In genomic region chr6:149746147-149746946, GRCh38 we compare ENCODE assay signal across 8 cellular contexts. TPM values are rescaled to one million over a fixed set of nuclear protein-coding genes. Genes with fewer than 3 reads are reported as not detected.
A peak's percentile ranks its signal among the peaks of the same experiment; 100 is the strongest.
DNase-seq lines count a peak whose midpoint lies in the region; TF ChIP-seq lines count a peak whose summit lies in the region.

TSS of gene NUP43 (minus strand) at chr6:149746529. CDS start at chr6:149746495, 34 bp downstream.

- CTCF ChIA-PET in HEK293 (lab: Yijun Ruan, JAX) = interaction anchor here (0.6 to 2.0 kb wide), 10 partner anchors 10 to 284 kb away, joined by 3 to 12 read pairs (median 4); partner anchors contain the start of genes LATS1 and PPIL4

- peaks cover 28 to 30% of the 10 kb centered on the region in 2 experiments for H3K36me3 ChIP-seq in HEK293 (ENCODE audit: control insufficient read depth in 2 of 2, insufficient read depth in 1 of 2, low read length in 2 of 2)
- H3K36me3 ChIP-seq in SK-N-MC (ENCODE audit: insufficient read depth, low read length) = peaks cover 23% of the 10 kb centered on the region
- H3K36me3 ChIP-seq in thymus (ENCODE audit: control insufficient read depth, insufficient read depth) = peaks cover 9% of the 10 kb centered on the region

- peak within 1 kb of the TSS; percentile 98 for H3K4me3 Mint-ChIP-seq in osteocyte (ENCODE audit: unreplicated experiment)

- H3K9ac ChIP-seq in SK-N-MC (ENCODE audit: insufficient read length) = peak within 1 kb of the TSS; percentile 92

- POLR2A ChIA-PET in HEK293 (lab: Yijun Ruan, JAX) = interaction anchor here (0.6 to 5.7 kb wide), 4 partner anchors 11 to 101 kb away, joined by 4 to 35 read pairs (median 5); partner anchors contain the start of gene LATS1

- H3K9me3 Mint-ChIP-seq in osteocyte (ENCODE audit: unreplicated experiment) = no peaks in the 10 kb centered on the region

- H3K27me3 ChIP-seq in thymus (ENCODE audit: control insufficient read depth, insufficient read depth) = no peaks in the 10 kb centered on the region

- peak within 1 kb of the TSS; percentile 86 for H3K27ac ChIP-seq in HEK293 (ENCODE audit: extremely low read depth, low read depth, low read length)
- H3K27ac ChIP-seq in SK-N-MC = peak within 1 kb of the TSS; percentile 54; the same call in 1 of the 2 replicates
- peak within 1 kb of the TSS; percentile 85 for H3K27ac ChIP-seq in thymus (ENCODE audit: low read depth)

- H3K4me3 ChIP-seq in HEK293 (ENCODE audit: low read depth, low read length) (peak within 1 kb of the TSS; percentile 78), SK-N-MC (peak within 1 kb of the TSS; percentile 91), thymus (ENCODE audit: low read length) (peak within 1 kb of the TSS; percentile 51)

- peaks cover 30% of the 10 kb centered on the region for H3K4me1 Mint-ChIP-seq in osteocyte (ENCODE audit: unreplicated experiment)

- H3K36me3 Mint-ChIP-seq in osteocyte (ENCODE audit: unreplicated experiment) = peaks cover 8% of the 10 kb centered on the region

- peak; percentile 85 for DNase-seq in GM04504 (ENCODE audit: low read depth)
- peak; percentile 91 for DNase-seq in MV-4-11 (lab: John Stamatoyannopoulos, UW)
- DNase-seq in SK-N-MC (ENCODE audit: low read depth, low spot score) = peak; percentile 90
- DNase-seq in activated naive CD4-positive, alpha-beta T cell treated with anti-CD3 and anti-CD28 coated beads, Interleukin-2, amount 50 U/mL, for 16 hours = peak; percentile 95
- DNase-seq in glomerular visceral epithelial cell (ENCODE audit: extremely low spot score) = peak; percentile 93
- peak; percentile 94 for DNase-seq in osteocyte (ENCODE audit: extremely low spot score, unreplicated experiment)

- H3K9me3 ChIP-seq in HEK293 (ENCODE audit: control insufficient read depth, insufficient read depth, low read depth, low read length) (no peaks in the 10 kb centered on the region), SK-N-MC (ENCODE audit: low read depth, low read length) (no peaks in the 10 kb centered on the region), thymus (ENCODE audit: control insufficient read depth) (no peaks in the 10 kb centered on the region)

- no peaks in the 10 kb centered on the region for H3K4me1 ChIP-seq in HEK293 (ENCODE audit: control insufficient read depth, insufficient read depth, low read length)
- peaks cover 16% of the 10 kb centered on the region for H3K4me1 ChIP-seq in thymus (ENCODE audit: control insufficient read depth, insufficient read depth, low read length)

- H3K27ac Mint-ChIP-seq in osteocyte (ENCODE audit: unreplicated experiment) = peak within 1 kb of the TSS; percentile 91

- WGBS in thymus = 7% methylated on average over 41 of the region's 41 CpGs

- no peaks in the 10 kb centered on the region for H3K27me3 Mint-ChIP-seq in osteocyte (ENCODE audit: unreplicated experiment)

- TF ChIP-seq CTCF in HEK293 (tag by site-specific recombination; IDR thresholded peaks at IDR 0.05) (peak; percentile 85), osteocyte (IDR thresholded peaks at IDR 0.05) (peak; percentile 58)

TF ChIP-seq in HEK293, 187 proteins besides CTCF, POLR2A, EP300 and RAD21 (continues in another document):
- no peak for TF ChIP-seq BCL11A (tag by site-specific recombination; IDR thresholded peaks at IDR 0.05; ENCODE audit: low read depth)
- TF ChIP-seq PRDM2 (tag by site-specific recombination; IDR thresholded peaks at IDR 0.05; ENCODE audit: borderline replicate concordance) = no peak
- no peak for TF ChIP-seq MYNN (tag by site-specific recombination; IDR thresholded peaks at IDR 0.05; ENCODE audit: borderline replicate concordance)
- no peak for TF ChIP-seq ZNF768 (tag by site-specific recombination; IDR thresholded peaks at IDR 0.05)
- TF ChIP-seq ZNF473 (tag by site-specific recombination; IDR thresholded peaks at IDR 0.05) = no peak
- peak; percentile 49; the same call in 1 of the 2 replicates for TF ChIP-seq ZFHX2 (tag by site-specific recombination; conservative IDR thresholded peaks at IDR 0.05)
- TF ChIP-seq, protein P1, sequence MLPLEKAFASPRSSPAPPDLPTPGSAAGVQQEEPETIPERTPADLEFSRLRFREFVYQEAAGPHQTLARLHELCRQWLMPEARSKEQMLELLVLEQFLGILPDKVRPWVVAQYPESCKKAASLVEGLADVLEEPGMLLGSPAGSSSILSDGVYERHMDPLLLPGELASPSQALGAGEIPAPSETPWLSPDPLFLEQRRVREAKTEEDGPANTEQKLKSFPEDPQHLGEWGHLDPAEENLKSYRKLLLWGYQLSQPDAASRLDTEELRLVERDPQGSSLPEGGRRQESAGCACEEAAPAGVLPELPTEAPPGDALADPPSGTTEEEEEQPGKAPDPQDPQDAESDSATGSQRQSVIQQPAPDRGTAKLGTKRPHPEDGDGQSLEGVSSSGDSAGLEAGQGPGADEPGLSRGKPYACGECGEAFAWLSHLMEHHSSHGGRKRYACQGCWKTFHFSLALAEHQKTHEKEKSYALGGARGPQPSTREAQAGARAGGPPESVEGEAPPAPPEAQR (tag by site-specific recombination; IDR thresholded peaks at IDR 0.05) = no peak
- no peak for TF ChIP-seq ZNF621 (tag by site-specific recombination; IDR thresholded peaks at IDR 0.05)
- no peak for TF ChIP-seq ZNF837 (tag by site-specific recombination; IDR thresholded peaks at IDR 0.05)
- no peak for TF ChIP-seq ZNF211 (tag by site-specific recombination; IDR thresholded peaks at IDR 0.05; ENCODE audit: low read depth)
- TF ChIP-seq OVOL3 (tag by site-specific recombination; IDR thresholded peaks at IDR 0.05) = no peak
- TF ChIP-seq ZBTB48 (tag by site-specific recombination; IDR thresholded peaks at IDR 0.05) = peak; percentile 64; the same call in 1 of the 2 replicates
- TF ChIP-seq ZNF76 (tag by site-specific recombination; IDR thresholded peaks at IDR 0.05; ENCODE audit: borderline replicate concordance, low read depth) = peak; percentile 38; the same call in 1 of the 2 replicates
- TF ChIP-seq HIC1 (tag by site-specific recombination; IDR thresholded peaks at IDR 0.05) = peak; percentile 87
- no peak for TF ChIP-seq REPIN1 (tag by site-specific recombination; IDR thresholded peaks at IDR 0.05; ENCODE audit: low read depth)
- TF ChIP-seq ZNF114 (tag by site-specific recombination; IDR thresholded peaks at IDR 0.05) = no peak
- peak; percentile 75; the same call in 1 of the 2 replicates for TF ChIP-seq ZNF561 (tag by site-specific recombination; IDR thresholded peaks at IDR 0.05; ENCODE audit: borderline replicate concordance)
- no peak for TF ChIP-seq ZNF19 (tag by site-specific recombination; IDR thresholded peaks at IDR 0.05; ENCODE audit: low read depth)

RNA-seq across cellular contexts. Expression of gene NUP43, which starts in this region (rescaled TPM):
- 36.8 and 40.0 TPM in 2 replicates for total RNA-seq in osteocyte
- 20.6 TPM for polyA plus RNA-seq in thymus

Comparison
In these comparisons a context has a peak if more than half of its experiments do, and no peak if none do; other contexts are left out.
1. Peak in every context shown above with its lines: DNase-seq, H3K4me3 ChIP-seq and H3K27ac ChIP-seq.